1 cellular context compared by ENCODE assay signal in the genomic region with DNA sequence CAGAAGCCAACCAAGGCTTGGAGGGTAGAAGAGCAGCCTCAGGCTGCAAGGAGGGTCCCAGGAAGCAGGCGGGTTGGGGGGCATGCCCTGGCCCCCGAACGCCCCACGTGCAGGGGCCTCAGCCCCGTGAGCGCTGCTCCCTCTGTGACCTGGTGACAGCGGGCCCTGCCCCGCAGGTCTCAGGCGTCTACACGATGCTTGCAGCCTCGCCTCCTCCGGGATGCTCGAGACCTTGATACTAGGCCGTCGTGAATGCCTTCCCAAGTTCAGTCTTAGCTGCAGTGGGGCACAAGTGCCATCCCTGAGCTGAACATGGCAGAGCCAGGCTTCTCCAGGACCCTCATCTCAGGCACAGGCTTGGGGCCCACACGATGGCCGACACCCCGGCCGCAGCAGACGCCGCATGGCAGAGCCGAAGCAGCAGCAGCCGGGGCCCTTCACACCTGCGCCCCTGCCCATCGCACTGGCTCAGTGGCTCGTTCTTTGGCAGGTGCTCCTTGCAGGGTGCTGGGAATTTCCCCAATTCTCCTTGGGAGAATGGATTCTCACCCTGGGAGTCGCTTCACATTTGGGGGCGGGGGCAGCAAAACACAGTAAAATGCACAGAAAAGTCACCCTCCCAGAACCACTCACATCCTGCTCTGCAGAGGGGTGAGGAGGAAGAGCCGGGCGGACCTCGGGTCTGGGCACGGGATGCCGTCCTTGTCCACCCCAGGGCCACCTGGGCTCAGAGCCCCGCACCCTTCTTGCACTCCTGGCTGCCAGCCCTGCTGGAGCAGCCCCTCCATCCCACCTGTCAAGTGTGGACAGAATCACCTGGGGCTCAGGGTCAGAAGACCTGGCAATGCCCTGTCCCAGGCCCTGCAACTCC.
TF ChIP-seq lines count a peak whose summit lies in the region.

No MANE protein-coding gene starts in this region.

TF ChIP-seq in SK-N-SH, 30 proteins besides CTCF, POLR2A, EP300 and RAD21 (continued from another document):
- TF ChIP-seq, protein P1, sequence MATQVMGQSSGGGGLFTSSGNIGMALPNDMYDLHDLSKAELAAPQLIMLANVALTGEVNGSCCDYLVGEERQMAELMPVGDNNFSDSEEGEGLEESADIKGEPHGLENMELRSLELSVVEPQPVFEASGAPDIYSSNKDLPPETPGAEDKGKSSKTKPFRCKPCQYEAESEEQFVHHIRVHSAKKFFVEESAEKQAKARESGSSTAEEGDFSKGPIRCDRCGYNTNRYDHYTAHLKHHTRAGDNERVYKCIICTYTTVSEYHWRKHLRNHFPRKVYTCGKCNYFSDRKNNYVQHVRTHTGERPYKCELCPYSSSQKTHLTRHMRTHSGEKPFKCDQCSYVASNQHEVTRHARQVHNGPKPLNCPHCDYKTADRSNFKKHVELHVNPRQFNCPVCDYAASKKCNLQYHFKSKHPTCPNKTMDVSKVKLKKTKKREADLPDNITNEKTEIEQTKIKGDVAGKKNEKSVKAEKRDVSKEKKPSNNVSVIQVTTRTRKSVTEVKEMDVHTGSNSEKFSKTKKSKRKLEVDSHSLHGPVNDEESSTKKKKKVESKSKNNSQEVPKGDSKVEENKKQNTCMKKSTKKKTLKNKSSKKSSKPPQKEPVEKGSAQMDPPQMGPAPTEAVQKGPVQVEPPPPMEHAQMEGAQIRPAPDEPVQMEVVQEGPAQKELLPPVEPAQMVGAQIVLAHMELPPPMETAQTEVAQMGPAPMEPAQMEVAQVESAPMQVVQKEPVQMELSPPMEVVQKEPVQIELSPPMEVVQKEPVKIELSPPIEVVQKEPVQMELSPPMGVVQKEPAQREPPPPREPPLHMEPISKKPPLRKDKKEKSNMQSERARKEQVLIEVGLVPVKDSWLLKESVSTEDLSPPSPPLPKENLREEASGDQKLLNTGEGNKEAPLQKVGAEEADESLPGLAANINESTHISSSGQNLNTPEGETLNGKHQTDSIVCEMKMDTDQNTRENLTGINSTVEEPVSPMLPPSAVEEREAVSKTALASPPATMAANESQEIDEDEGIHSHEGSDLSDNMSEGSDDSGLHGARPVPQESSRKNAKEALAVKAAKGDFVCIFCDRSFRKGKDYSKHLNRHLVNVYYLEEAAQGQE (IDR thresholded peaks at IDR 0.05; ENCODE audit: low read depth, low read length): no peak
